In the genomic region with DNA sequence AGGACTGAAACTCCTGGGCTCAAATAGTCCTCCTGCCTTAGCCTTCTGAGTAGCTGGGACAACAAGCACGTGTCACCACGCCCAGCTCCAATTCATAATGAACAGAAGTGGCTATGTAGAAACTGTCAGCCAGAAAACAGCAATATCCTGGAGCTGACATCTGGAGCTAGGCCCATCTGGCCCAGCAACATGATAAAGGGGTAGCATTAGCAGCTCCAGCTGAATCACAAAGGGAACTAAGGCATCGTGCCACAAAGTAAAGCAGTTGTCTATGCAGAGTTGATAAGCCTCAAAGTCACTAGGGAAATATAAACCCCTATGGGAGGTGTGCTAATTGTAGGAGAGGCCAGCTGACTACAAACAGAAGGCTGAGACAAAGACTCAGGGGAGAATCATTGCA, we compare ENCODE assay signal across 16 cellular contexts.
DNase-seq lines count a peak whose midpoint lies in the region; ATAC-seq, FAIRE-seq and TF ChIP-seq lines count a peak whose summit lies in the region.
"Had no signal": no experiment of that assay in that cellular context is flagged by ENCODE, and none has a peak within 500 bp of the region (broad histone marks: within the 10 kb centered on the region; RNA-seq: fewer than 3 reads in every experiment).

No MANE protein-coding gene starts in this region.

- H3K23me2 ChIP-seq in H1 (ENCODE audit: low read depth, low read length) = no peaks in the 10 kb centered on the region

- no peak overlapping the region for H2BK15ac ChIP-seq in H1 (ENCODE audit: low read length)

- H3K27me3 ChIP-seq in HAP-1 (ENCODE audit: low read depth) (no peaks in the 10 kb centered on the region), H1 (replicated peaks in 1 of 4; ENCODE audit: control insufficient read depth in 3 of 4, extremely low read depth in 1 of 4, insufficient read depth in 3 of 4, low read length in 3 of 4) (no peaks in the 10 kb centered on the region)

- no peak overlapping the region for H3K27ac ChIP-seq in H1 (ENCODE audit: low read depth, low read length)
- H3K27ac ChIP-seq: tibial nerve, VCaP had no signal

- H3K9ac ChIP-seq in H1 (replicated peaks in 1 of 4; ENCODE audit: extremely low read depth in 1 of 4, low read depth in 3 of 4, low read length in 3 of 4) = no peak overlapping the region

- H2AFZ ChIP-seq in H1 (ENCODE audit: low read length) = no peak overlapping the region

- H3K4ac ChIP-seq in H1 (replicated peaks; ENCODE audit: insufficient read length, low read depth, low read length) = no peak overlapping the region

- no peak overlapping the region for H2BK20ac ChIP-seq in H1 (ENCODE audit: low read length)

- no peak for TF ChIP-seq RAD21 in H1 (IDR thresholded peaks at IDR 0.05 in 1 of 2, conservative IDR thresholded peaks at IDR 0.05 in 1 of 2; ENCODE audit: low read depth in 2 of 2, low read length in 2 of 2)

- DNase-seq in DMS 273 (lab: John Stamatoyannopoulos, UW; ENCODE audit: unreplicated experiment) (peak; percentile 85), HAP-1 (ENCODE audit: low spot score in 2 of 2) (peak; percentile 77 to 89), NCI-H345 treated with DMSO at 0.1 percent for 48 hours (lab: John Stamatoyannopoulos, UW; ENCODE audit: unreplicated experiment) (peak; percentile 27), H1 (ENCODE audit: low read depth in 1 of 2, low spot score in 2 of 2) (no peak), GM13976 (ENCODE audit: low spot score) (no peak)
- DNase-seq in activated naive CD4-positive, alpha-beta T cell treated with anti-CD3 and anti-CD28 coated beads, Interleukin-2, amount 50 U/mL, for 16 hours = no peak
- DNase-seq: effector CD8-positive, alpha-beta T cell; head of caudate nucleus; islet precursor cell; NCI-H2029 treated with DMSO at 0.1 percent for 48 hours; SHP77; stimulated activated naive CD4-positive, alpha-beta T cell had no signal

- no peaks in the 10 kb centered on the region for H3K79me1 ChIP-seq in H1 (ENCODE audit: low read depth, low read length)

- no peak overlapping the region for H2BK120ac ChIP-seq in H1 (replicated peaks; ENCODE audit: low read depth, low read length)

- in situ Hi-C loops in HAP-1 (cut with MboI; ENCODE audit: low sequenced_read_pairs) = no loop called here
- in situ Hi-C loops in GM13976 (cut with MboI; ENCODE audit: low sequenced_read_pairs, unreplicated experiment) = no loop called here

- H4K5ac ChIP-seq in H1 (ENCODE audit: insufficient read length, low read depth, low read length) = no peak overlapping the region

- no peaks in the 10 kb centered on the region for H4K20me1 ChIP-seq in H1 (replicated peaks in 1 of 2; ENCODE audit: control insufficient read depth in 1 of 2, insufficient read depth in 2 of 2, low read length in 2 of 2)

- ATAC-seq in HG02588 (IDR thresholded peaks at IDR 0.05; ENCODE audit: unreplicated experiment) = no peak
- ATAC-seq: activated T-helper 17 cell treated with anti-CD3 and anti-CD28 coated beads, Interleukin-2, amount 50 U/mL, for 72 hours had no signal

- no peak overlapping the region for H2AK5ac ChIP-seq in H1 (ENCODE audit: low read depth, low read length)

- no peak overlapping the region for H2BK5ac ChIP-seq in H1 (ENCODE audit: low read depth, low read length)

- no peak for TF ChIP-seq EP300 in H1 (IDR thresholded peaks at IDR 0.05; ENCODE audit: borderline replicate concordance in 1 of 2, low read depth in 2 of 2, low read length in 2 of 2)

- POLR2A ChIA-PET in H1 (lab: Charles Lee; ENCODE audit: partially characterized antibody) = no interaction called here

- H3K14ac ChIP-seq in H1 (ENCODE audit: insufficient read length) = no peak overlapping the region

- no peak overlapping the region for H2BK12ac ChIP-seq in H1 (ENCODE audit: low read depth, low read length)

- CTCF ChIA-PET in H1 (lab: Charles Lee; ENCODE audit: partially characterized antibody) = no interaction called here

- WGBS in H1 (ENCODE audit: extremely low coverage in 1 of 2, insufficient coverage in 1 of 2, insufficient read length in 1 of 2, insufficient replicate concordance in 2 of 2, low coverage in 1 of 2, low lambda C conversion rate in 2 of 2, missing lambda C conversion rate in 1 of 2), 2 experiments = 81% methylated on average over 3 of the region's 3 CpGs; no CpG with 5 or more reads in 1 of the 2 experiments

- no peak overlapping the region for H4K91ac ChIP-seq in H1 (replicated peaks; ENCODE audit: insufficient read length, low read length)

- H3K4me3 ChIP-seq in HAP-1 (no peak overlapping the region), H1 (ENCODE audit: extremely low read depth in 1 of 4, insufficient read depth in 2 of 4, low read depth in 3 of 4, low read length in 4 of 4) (no peak overlapping the region)
- H3K4me3 ChIP-seq: tibial nerve had no signal

- peaks cover 14% of the 10 kb centered on the region for H3K4me1 ChIP-seq in HAP-1
- peaks cover 0 to 5% (median 0%) of the 10 kb centered on the region in 4 experiments; a peak in 2 of 7 replicates for H3K4me1 ChIP-seq in H1 (replicated peaks in 1 of 4; ENCODE audit: control insufficient read depth in 3 of 4, insufficient read depth in 4 of 4, low read length in 3 of 4)
- H3K4me1 ChIP-seq: tibial nerve had no signal

- H3K36me3 ChIP-seq in HAP-1 (replicated peaks) (peaks cover 5% of the 10 kb centered on the region), H1 (ENCODE audit: control insufficient read depth in 2 of 4, insufficient read depth in 4 of 4, low read length in 3 of 4) (no peaks in the 10 kb centered on the region)
- H3K36me3 ChIP-seq: tibial nerve had no signal

- H3K56ac ChIP-seq in H1 (replicated peaks; ENCODE audit: insufficient read length, low read depth, low read length) = no peak overlapping the region

- no peak for TF ChIP-seq CTCF in H1 (IDR thresholded peaks at IDR 0.05; ENCODE audit: control extremely low read depth in 1 of 3, insufficient read depth in 1 of 3, low read depth in 1 of 3, low read length in 3 of 3)
- no peak for TF ChIP-seq CTCF in GM13976 (IDR thresholded peaks at IDR 0.05; ENCODE audit: borderline replicate concordance, control extremely low read depth, extremely low read depth, insufficient read depth, missing control alignments)

- no peak overlapping the region for H3K4me2 ChIP-seq in H1 (ENCODE audit: insufficient read depth in 1 of 2, low read depth in 2 of 2, low read length in 2 of 2)

- H3K9me3 ChIP-seq in HAP-1 (no peaks in the 10 kb centered on the region), H1 (ENCODE audit: insufficient read depth in 2 of 2, low read depth in 1 of 2, low read length in 1 of 2) (no peaks in the 10 kb centered on the region)
- H3K9me3 ChIP-seq: tibial nerve had no signal

- FAIRE-seq in H1 (lab: Jason Lieb, UNC) = peak; percentile 50

- H3K23ac ChIP-seq in H1 (ENCODE audit: insufficient read length) = no peak overlapping the region

- H4K8ac ChIP-seq in H1 (ENCODE audit: extremely low read depth, insufficient read depth, low read length) = no peak overlapping the region

- no peak for TF ChIP-seq POLR2A in H1 (IDR thresholded peaks at IDR 0.05; ENCODE audit: control extremely low read depth in 1 of 2, low read depth in 2 of 2, low read length in 2 of 2)

- no peak overlapping the region for H3K18ac ChIP-seq in H1 (ENCODE audit: extremely low read depth, low read length)

- no peaks in the 10 kb centered on the region for H3K79me2 ChIP-seq in H1 (ENCODE audit: control insufficient read depth in 1 of 2, insufficient read depth in 2 of 2, low read length in 2 of 2)

TF ChIP-seq in H1, 55 proteins besides CTCF, POLR2A, EP300 and RAD21:
- TF ChIP-seq CHD1 (IDR thresholded peaks at IDR 0.05; ENCODE audit: low read depth, low read length) = no peak
- no peak for TF ChIP-seq SIN3A (conservative IDR thresholded peaks at IDR 0.05 in 1 of 2, IDR thresholded peaks at IDR 0.05 in 1 of 2; ENCODE audit: low read depth in 1 of 2, low read length in 2 of 2)
- TF ChIP-seq SIX5 (IDR thresholded peaks at IDR 0.05; ENCODE audit: low read depth, low read length) = no peak
- TF ChIP-seq JUND (IDR thresholded peaks at IDR 0.05; ENCODE audit: low read length) = no peak
- no peak for TF ChIP-seq RFX5 (IDR thresholded peaks at IDR 0.05; ENCODE audit: borderline replicate concordance, low read depth, low read length)
- TF ChIP-seq GTF2F1 (IDR thresholded peaks at IDR 0.05; ENCODE audit: borderline replicate concordance, low read depth, low read length) = no peak
- TF ChIP-seq TAF7 (optimal IDR thresholded peaks at IDR 0.05; ENCODE audit: borderline replicate concordance, low read depth, low read length) = no peak
- no peak for TF ChIP-seq RBBP5 (IDR thresholded peaks at IDR 0.05; ENCODE audit: borderline replicate concordance, low read depth, low read length)
- no peak for TF ChIP-seq CBX5 (IDR thresholded peaks at IDR 0.05; ENCODE audit: low read depth, low read length)
- TF ChIP-seq POU5F1 (IDR thresholded peaks at IDR 0.05; ENCODE audit: low read depth, low read length) = no peak
- TF ChIP-seq KDM1A (IDR thresholded peaks at IDR 0.05; ENCODE audit: borderline replicate concordance, low read length) = no peak
- no peak for TF ChIP-seq ASH2L (IDR thresholded peaks at IDR 0.05; ENCODE audit: low read length)
- no peak for TF ChIP-seq NANOG (IDR thresholded peaks at IDR 0.05; ENCODE audit: insufficient read depth, low read depth, low read length, poor library complexity, severe bottlenecking)
- no peak for TF ChIP-seq CBX8 (IDR thresholded peaks at IDR 0.05; ENCODE audit: borderline replicate concordance, low read depth, low read length)
- no peak for TF ChIP-seq RNF2 (IDR thresholded peaks at IDR 0.05; ENCODE audit: borderline replicate concordance, low read depth, low read length, missing control alignments, poor library complexity, severe bottlenecking)
- TF ChIP-seq GABPA (IDR thresholded peaks at IDR 0.05; ENCODE audit: borderline replicate concordance, insufficient read depth, low read length) = no peak
- no peak for TF ChIP-seq TCF12 (IDR thresholded peaks at IDR 0.05; ENCODE audit: low read depth, low read length)
- TF ChIP-seq EGR1 (IDR thresholded peaks at IDR 0.05; ENCODE audit: borderline replicate concordance, low read depth, low read length) = no peak
- no peak for TF ChIP-seq SUZ12 (IDR thresholded peaks at IDR 0.05; ENCODE audit: low read length)
- TF ChIP-seq, protein P1, sequence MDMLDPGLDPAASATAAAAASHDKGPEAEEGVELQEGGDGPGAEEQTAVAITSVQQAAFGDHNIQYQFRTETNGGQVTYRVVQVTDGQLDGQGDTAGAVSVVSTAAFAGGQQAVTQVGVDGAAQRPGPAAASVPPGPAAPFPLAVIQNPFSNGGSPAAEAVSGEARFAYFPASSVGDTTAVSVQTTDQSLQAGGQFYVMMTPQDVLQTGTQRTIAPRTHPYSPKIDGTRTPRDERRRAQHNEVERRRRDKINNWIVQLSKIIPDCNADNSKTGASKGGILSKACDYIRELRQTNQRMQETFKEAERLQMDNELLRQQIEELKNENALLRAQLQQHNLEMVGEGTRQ (IDR thresholded peaks at IDR 0.05; ENCODE audit: low read length) = no peak

Comparison
In these comparisons a context has a peak if more than half of its experiments do, and no peak if none do; other contexts are left out.
1. DNase-seq: peak in DMS 273 (single experiment), HAP-1 (2 of 2) and NCI-H345 treated with DMSO at 0.1 percent for 48 hours (single experiment); none in H1 (0 of 2), activated naive CD4-positive, alpha-beta T cell treated with anti-CD3 and anti-CD28 coated beads, Interleukin-2, amount 50 U/mL, for 16 hours (single experiment) and GM13976 (single experiment).